In the genomic region with DNA sequence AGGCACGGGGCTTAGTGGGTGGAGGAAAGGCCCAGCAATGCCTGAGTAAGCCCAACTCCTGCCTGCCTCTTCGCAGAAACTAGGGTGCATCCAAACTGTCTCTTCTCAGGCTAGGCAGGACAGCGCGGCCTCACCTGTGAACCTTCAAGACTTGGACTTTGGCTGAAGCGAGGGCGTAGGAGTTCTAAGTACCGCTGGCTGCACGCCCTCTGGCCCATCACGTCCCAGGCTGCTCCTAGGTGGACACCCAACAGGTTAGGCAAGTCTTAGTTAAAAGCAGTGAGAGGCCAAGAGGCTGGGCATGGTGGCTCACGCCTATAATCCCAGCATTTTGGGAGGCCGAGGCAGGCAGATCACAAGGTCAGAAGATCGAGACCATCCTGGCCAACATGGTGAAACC, we compare ENCODE assay signal across 23 cellular contexts. TPM values are rescaled to one million over a fixed set of nuclear protein-coding genes. Genes with fewer than 3 reads are reported as not detected.
A peak's percentile ranks its signal among the peaks of the same experiment; 100 is the strongest.
DNase-seq lines count a peak whose midpoint lies in the region; ATAC-seq and TF ChIP-seq lines count a peak whose summit lies in the region.
"Had no signal": no experiment of that assay in that cellular context is flagged by ENCODE, and none has a peak within 500 bp of the region (broad histone marks: within the 10 kb centered on the region; RNA-seq: fewer than 3 reads in every experiment).

No MANE protein-coding gene starts in this region.

- H3K27ac ChIP-seq in Peyer's patch (peak overlapping the region in 1 of 4 donors; percentile 32), hepatocyte (no peak overlapping the region), trophoblast cell (ENCODE audit: low read depth, low read length) (no peak overlapping the region)
- no peak overlapping the region for H3K27ac ChIP-seq in effector memory CD4-positive, alpha-beta T cell (ENCODE audit: insufficient read depth, low read length, poor library complexity, severe bottlenecking)

- H2AK5ac ChIP-seq in trophoblast cell (ENCODE audit: low read length) = no peak overlapping the region

- no peak overlapping the region for H3K18ac ChIP-seq in trophoblast cell (ENCODE audit: low read length)

- no peak for TF ChIP-seq POLR2A in Peyer's patch (IDR thresholded peaks at IDR 0.05)

- 87% methylated on average over 12 of the region's 12 CpGs for WGBS in hepatocyte (ENCODE audit: low lambda C conversion rate, missing lambda C conversion rate)
- WGBS in trophoblast cell (ENCODE audit: extremely low coverage, insufficient coverage, insufficient read length) = no CpG with 5 or more reads among the region's 12 CpGs

- H3K79me1 ChIP-seq in trophoblast cell (ENCODE audit: low read length) = peaks cover 13% of the 10 kb centered on the region

- no peak overlapping the region for H3K23ac ChIP-seq in trophoblast cell (ENCODE audit: low read length)

- H3K4me2 ChIP-seq in hepatocyte (no peak overlapping the region), trophoblast cell (ENCODE audit: low read length) (no peak overlapping the region)

- H3K4me1 Mint-ChIP-seq in activated T-cell treated with anti-CD3 and anti-CD28 coated beads, Interleukin-2, amount 50 U/mL, for 4 hours (ENCODE audit: low read depth) = peaks cover 25% of the 10 kb centered on the region

- DNase-seq in GM10248 (ENCODE audit: extremely low spot score) (peak; percentile 13), Peyer's patch (peak in 2 of 3 donors; percentile 66 to 70), hepatocyte (ENCODE audit: low spot score) (peak; percentile 15), trophoblast cell (peak; percentile 48 to 61), activated gamma-delta T cell (lab: John Stamatoyannopoulos, UW) (no peak)
- DNase-seq in stimulated activated naive CD4-positive, alpha-beta T cell treated with Interleukin-2 at 50 U/mL for 16 hours (lab: John Stamatoyannopoulos, UW) = no peak
- no peak for DNase-seq in effector memory CD4-positive, alpha-beta T cell
- DNase-seq in activated T-cell treated with anti-CD3 and anti-CD28 coated beads, Interleukin-2, amount 50 U/mL, for 4 hours = no peak
- DNase-seq: activated CD4-positive, CD25-positive, alpha-beta regulatory T cell; activated CD8-positive, alpha-beta memory T cell treated with anti-CD3 and anti-CD28 coated beads, Interleukin-2, amount 50 U/mL, for 48 hours; activated effector memory CD4-positive, alpha-beta T cell treated with Interleukin-2 at 50 U/mL for 16 hours; cerebellar nuclear complex; dorsolateral prefrontal cortex; glutamatergic neuron; KBM-7; kidney; NCI-H1105 treated with DMSO at 0.1 percent for 48 hours; NCI-H2029; NCI-H226; NCI-H69 had no signal

- H4K12ac ChIP-seq in trophoblast cell (ENCODE audit: low read depth, low read length) = no peak overlapping the region

- H3K36me3 Mint-ChIP-seq in activated T-cell treated with anti-CD3 and anti-CD28 coated beads, Interleukin-2, amount 50 U/mL, for 4 hours (ENCODE audit: insufficient read depth) = peaks cover 9% of the 10 kb centered on the region

- no peak for ATAC-seq in activated T-cell treated with anti-CD3 and anti-CD28 coated beads, Interleukin-2, amount 50 U/mL, for 4 hours

- H3K4me1 ChIP-seq in Peyer's patch (peaks cover 0 to 24% (median 7%) of the 10 kb centered on the region in 4 donors), hepatocyte (ENCODE audit: insufficient read depth) (peaks cover 23% of the 10 kb centered on the region), trophoblast cell (ENCODE audit: control insufficient read depth in 1 of 2, insufficient read depth in 2 of 2, low read length in 2 of 2) (peaks cover 13 to 18% of the 10 kb centered on the region in 2 experiments)
- H3K4me1 ChIP-seq in effector memory CD4-positive, alpha-beta T cell (ENCODE audit: control insufficient read depth, insufficient read depth, low read length, poor library complexity, severe bottlenecking) = peaks cover 17% of the 10 kb centered on the region

- no peak overlapping the region for H2BK5ac ChIP-seq in trophoblast cell (ENCODE audit: low read depth, low read length, poor library complexity)

- H3K36me3 ChIP-seq in Peyer's patch (no peaks in the 10 kb centered on the region), hepatocyte (replicated peaks; ENCODE audit: insufficient read depth, low read depth) (no peaks in the 10 kb centered on the region), trophoblast cell (ENCODE audit: control insufficient read depth in 1 of 2, insufficient read depth in 2 of 2, low read length in 2 of 2) (no peaks in the 10 kb centered on the region)
- H3K36me3 ChIP-seq in effector memory CD4-positive, alpha-beta T cell (ENCODE audit: control insufficient read depth, insufficient read depth, low read length) = no peaks in the 10 kb centered on the region

- H3K27me3 Mint-ChIP-seq in activated T-cell treated with anti-CD3 and anti-CD28 coated beads, Interleukin-2, amount 50 U/mL, for 4 hours (ENCODE audit: low read depth) = no peaks in the 10 kb centered on the region
- H3K27me3 Mint-ChIP-seq: activated CD4-positive, alpha-beta memory T cell treated with anti-CD3 and anti-CD28 coated beads, Interleukin-2, amount 10 ng/mL, durations not matched to agents 7 days and 5 days; stimulated activated naive CD8-positive, alpha-beta T cell treated with anti-CD3 and anti-CD28 coated beads, Interleukin-15, Interleukin-2, amounts not matched to agents 100 ng/mL and 50 ng/mL, for 24 hours had no signal

- POLR2A ChIA-PET in GM10248 (lab: Yijun Ruan, JAX) = interaction anchor here (0.6 to 0.7 kb wide), 2 partner anchors 25 to 725 kb away, joined by 3 read pairs; no protein-coding TSS in a partner anchor

- H3K27me3 ChIP-seq in Peyer's patch (no peaks in the 10 kb centered on the region), hepatocyte (no peaks in the 10 kb centered on the region), trophoblast cell (ENCODE audit: insufficient read depth, low read length) (no peaks in the 10 kb centered on the region)
- no peaks in the 10 kb centered on the region for H3K27me3 ChIP-seq in effector memory CD4-positive, alpha-beta T cell (replicated peaks; ENCODE audit: control insufficient read depth, insufficient read depth, low read length, poor library complexity, severe bottlenecking)
- H3K27me3 ChIP-seq: dorsolateral prefrontal cortex had no signal

- no peak overlapping the region for H4K8ac ChIP-seq in trophoblast cell (ENCODE audit: low read depth, low read length)

- no peak overlapping the region for H2AFZ ChIP-seq in hepatocyte
- no peak overlapping the region for H2AFZ ChIP-seq in trophoblast cell (ENCODE audit: insufficient read depth, low read length, poor library complexity)

- no peak overlapping the region for H3K4me3 ChIP-seq in Peyer's patch
- H3K4me3 ChIP-seq in hepatocyte = no peak overlapping the region
- no peak overlapping the region for H3K4me3 ChIP-seq in trophoblast cell (ENCODE audit: low read depth, low read length)
- no peak overlapping the region for H3K4me3 ChIP-seq in effector memory CD4-positive, alpha-beta T cell (ENCODE audit: insufficient read depth, low read depth, low read length, poor library complexity, severe bottlenecking)

- H3K9me3 ChIP-seq in Peyer's patch (no peaks in the 10 kb centered on the region), hepatocyte (ENCODE audit: low read depth) (no peaks in the 10 kb centered on the region), trophoblast cell (ENCODE audit: insufficient read depth, low read depth, low read length) (no peaks in the 10 kb centered on the region)
- H3K9me3 ChIP-seq in effector memory CD4-positive, alpha-beta T cell (ENCODE audit: control insufficient read depth, low read length) = no peaks in the 10 kb centered on the region

- H3K9me2 ChIP-seq in hepatocyte (replicated peaks; ENCODE audit: insufficient read depth) = no peaks in the 10 kb centered on the region

- H4K20me1 ChIP-seq in hepatocyte (ENCODE audit: insufficient read depth, poor library complexity, severe bottlenecking) = no peaks in the 10 kb centered on the region

- H2BK120ac ChIP-seq in trophoblast cell (ENCODE audit: insufficient read depth, low read length, poor library complexity) = no peak overlapping the region

- no peaks in the 10 kb centered on the region for H3K9me3 Mint-ChIP-seq in activated T-cell treated with anti-CD3 and anti-CD28 coated beads, Interleukin-2, amount 50 U/mL, for 4 hours
- H3K9me3 Mint-ChIP-seq: stimulated activated naive CD8-positive, alpha-beta T cell treated with anti-CD3 and anti-CD28 coated beads, Interleukin-15, Interleukin-2, amounts not matched to agents 100 ng/mL and 50 ng/mL, for 24 hours had no signal

- H3K79me2 ChIP-seq in hepatocyte = peaks cover 15% of the 10 kb centered on the region
- H3K79me2 ChIP-seq in trophoblast cell (ENCODE audit: control insufficient read depth, insufficient read depth, low read length, poor library complexity) = peaks cover 7% of the 10 kb centered on the region

- H3K4ac ChIP-seq in trophoblast cell (ENCODE audit: low read depth, low read length) = no peak overlapping the region

- H3K9ac ChIP-seq in trophoblast cell (ENCODE audit: low read length) = no peak overlapping the region

- H4K91ac ChIP-seq in trophoblast cell (ENCODE audit: low read depth, low read length) = no peak overlapping the region

- H2BK12ac ChIP-seq in trophoblast cell (ENCODE audit: low read length) = no peak overlapping the region

- H3K14ac ChIP-seq in trophoblast cell (ENCODE audit: low read length) = no peak overlapping the region

- CTCF ChIA-PET in GM10248 (lab: Yijun Ruan, JAX) = interaction anchor here (1.7 to 4.3 kb wide), 2 partner anchors 12 to 35 kb away, joined by 4 to 14 read pairs; no protein-coding TSS in a partner anchor

- TF ChIP-seq CTCF in GM10248 (IDR thresholded peaks at IDR 0.05; ENCODE audit: control extremely low read depth, extremely low read depth, low read depth, missing control alignments) = no peak
- no peak for TF ChIP-seq CTCF in Peyer's patch (IDR thresholded peaks at IDR 0.05)
- TF ChIP-seq CTCF in hepatocyte (IDR thresholded peaks at IDR 0.05; ENCODE audit: poor library complexity) = no peak

- no peak overlapping the region for H3K4me3 Mint-ChIP-seq in activated T-cell treated with anti-CD3 and anti-CD28 coated beads, Interleukin-2, amount 50 U/mL, for 4 hours
- H3K4me3 Mint-ChIP-seq: CD14-positive monocyte had no signal

RNA-seq across cellular contexts. Expression of a gene that starts 1.8 kb away (rescaled TPM):
- 10 to 100 TPM; 20.7 to 40.4 (median 33.6) TPM for total RNA-seq in Peyer's patch
- total RNA-seq in hepatocyte = 17.2 and 17.7 TPM in 2 replicates
- polyA plus RNA-seq in hepatocyte = 25.7 and 28.2 TPM in 2 replicates
- 32.8 and 33.7 TPM in 2 replicates for polyA plus RNA-seq in trophoblast cell (2013)
- total RNA-seq in activated T-cell treated with anti-CD3 and anti-CD28 coated beads, Interleukin-2, amount 50 U/mL, for 4 hours = 10 to 100 TPM; 76.4 to 95.0 (median 90.2) TPM

RNA-seq across cellular contexts. Expression of a gene that starts 26.7 kb away (rescaled TPM):
- total RNA-seq in Peyer's patch (1 to 10 TPM; 4.3 to 9.1 (median 7.5) TPM), hepatocyte (35.2 and 53.7 TPM in 2 replicates)
- 68.1 and 70.7 TPM in 2 replicates for polyA plus RNA-seq in hepatocyte
- 22.2 and 23.3 TPM in 2 replicates for polyA plus RNA-seq in trophoblast cell (2013)
- 10 to 100 TPM in 1 of 3 donors, 1 to 10 TPM in 2; 5.3 to 15.2 (median 5.8) TPM for total RNA-seq in activated T-cell treated with anti-CD3 and anti-CD28 coated beads, Interleukin-2, amount 50 U/mL, for 4 hours
- polyA plus RNA-seq: CD14-positive monocyte had no signal

RNA-seq across cellular contexts. Expression of a gene that starts 35.7 kb away (rescaled TPM):
- total RNA-seq in Peyer's patch = 100 to 1,000 TPM in 3 of 4 donors, 10 to 100 TPM in 1; 30.5 to 131 (median 112) TPM
- total RNA-seq in hepatocyte = 31.5 and 40.3 TPM in 2 replicates
- polyA plus RNA-seq in hepatocyte = 26.5 and 29.6 TPM in 2 replicates
- 21.9 and 23.1 TPM in 2 replicates for polyA plus RNA-seq in trophoblast cell (2013)
- total RNA-seq in activated T-cell treated with anti-CD3 and anti-CD28 coated beads, Interleukin-2, amount 50 U/mL, for 4 hours = 10 to 100 TPM; 23.5 to 29.3 (median 28.7) TPM

RNA-seq across cellular contexts. Expression of a gene that starts 36.3 kb away (rescaled TPM):
- 100 to 1,000 TPM; 144 to 225 (median 163) TPM for total RNA-seq in Peyer's patch
- 135 and 146 TPM in 2 replicates for total RNA-seq in hepatocyte
- 64.3 and 76.9 TPM in 2 replicates for polyA plus RNA-seq in hepatocyte
- 43.4 and 47.3 TPM in 2 replicates for polyA plus RNA-seq in trophoblast cell (2013)
- total RNA-seq in activated T-cell treated with anti-CD3 and anti-CD28 coated beads, Interleukin-2, amount 50 U/mL, for 4 hours = 100 to 1,000 TPM in 2 of 3 donors, 10 to 100 TPM in 1; 98.5 to 110 (median 104) TPM

RNA-seq across cellular contexts. Expression of a gene that starts 44.9 kb away (rescaled TPM):
- 100 to 1,000 TPM in 3 of 4 donors, 10 to 100 TPM in 1; 95.8 to 152 (median 123) TPM for total RNA-seq in Peyer's patch
- total RNA-seq in hepatocyte = 40.8 and 49.5 TPM in 2 replicates
- 41.5 and 43.1 TPM in 2 replicates for polyA plus RNA-seq in hepatocyte
- 14.6 and 14.7 TPM in 2 replicates for polyA plus RNA-seq in trophoblast cell (2013)
- total RNA-seq in activated T-cell treated with anti-CD3 and anti-CD28 coated beads, Interleukin-2, amount 50 U/mL, for 4 hours = 10 to 100 TPM in 2 of 3 donors, 1 to 10 TPM in 1; 8.5 to 10.3 (median 10.0) TPM

Comparison
In these comparisons a context has a peak if more than half of its experiments do, and no peak if none do; other contexts are left out.
1. DNase-seq: peak in GM10248 (single experiment), Peyer's patch (2 of 3), hepatocyte (single experiment) and trophoblast cell (2 of 2); none in stimulated activated naive CD4-positive, alpha-beta T cell treated with Interleukin-2 at 50 U/mL for 16 hours (single experiment), effector memory CD4-positive, alpha-beta T cell (0 of 3), activated T-cell treated with anti-CD3 and anti-CD28 coated beads, Interleukin-2, amount 50 U/mL, for 4 hours (single experiment) and activated gamma-delta T cell (single experiment).